Comparison of ENCODE assay signal across 19 cellular contexts in genomic region chr5:34692781-34693180, GRCh38. TPM values are rescaled to one million over a fixed set of nuclear protein-coding genes. Genes with fewer than 3 reads are reported as not detected.
"Had no signal": no experiment of that assay in that cellular context is flagged by ENCODE, and none has a peak within 500 bp of the region (broad histone marks: within the 10 kb centered on the region; RNA-seq: fewer than 3 reads in every experiment).

No MANE protein-coding gene starts in this region.

- H3K9me3 Mint-ChIP-seq: activated CD4-positive, alpha-beta memory T cell treated with anti-CD3 and anti-CD28 coated beads, Interleukin-2, amount 10 ng/mL, durations not matched to agents 7 days and 5 days; activated T-cell treated with anti-CD3 and anti-CD28 coated beads, Interleukin-2, amount 50 U/mL, for 4 hours; memory B cell; naive thymus-derived CD8-positive, alpha-beta T cell; stimulated activated naive CD8-positive, alpha-beta T cell treated with anti-CD3 and anti-CD28 coated beads, Interleukin-15, Interleukin-2, amounts not matched to agents 100 ng/mL and 50 ng/mL, for 24 hours had no signal

- H3K27ac Mint-ChIP-seq: activated CD4-positive, alpha-beta memory T cell treated with anti-CD3 and anti-CD28 coated beads, Interleukin-2, amount 10 ng/mL, durations not matched to agents 7 days and 5 days; activated CD4-positive, alpha-beta T cell treated with anti-CD3 and anti-CD28 coated beads for 36 hours; memory B cell; naive thymus-derived CD8-positive, alpha-beta T cell; progenitor cell of endocrine pancreas; stimulated activated naive CD8-positive, alpha-beta T cell treated with anti-CD3 and anti-CD28 coated beads, Interleukin-15, Interleukin-2, amounts not matched to agents 100 ng/mL and 50 ng/mL, for 24 hours had no signal

- H3K27ac ChIP-seq: colonic mucosa, SK-N-MC, VCaP had no signal

- H3K4me1 ChIP-seq: colonic mucosa, testis had no signal

- H3K36me3 ChIP-seq: colonic mucosa had no signal

- ATAC-seq: activated CD4-positive, alpha-beta T cell treated with anti-CD3 and anti-CD28 coated beads for 36 hours; activated T-cell treated with anti-CD3 and anti-CD28 coated beads, Interleukin-2, amount 50 U/mL, for 4 hours; left ventricle myocardium superior; naive thymus-derived CD8-positive, alpha-beta T cell; right cardiac atrium had no signal

- H3K4me3 Mint-ChIP-seq: activated CD4-positive, alpha-beta memory T cell treated with anti-CD3 and anti-CD28 coated beads, Interleukin-2, amount 10 ng/mL, durations not matched to agents 7 days and 5 days; activated CD4-positive, alpha-beta T cell treated with anti-CD3 and anti-CD28 coated beads for 36 hours; activated T-cell treated with anti-CD3 and anti-CD28 coated beads, Interleukin-2, amount 50 U/mL, for 4 hours; memory B cell; naive thymus-derived CD8-positive, alpha-beta T cell; stimulated activated naive CD8-positive, alpha-beta T cell treated with anti-CD3 and anti-CD28 coated beads, Interleukin-15, Interleukin-2, amounts not matched to agents 100 ng/mL and 50 ng/mL, for 24 hours had no signal

- H3K9me3 ChIP-seq: colonic mucosa, testis had no signal

- DNase-seq: activated CD4-positive, alpha-beta memory T cell treated with anti-CD3 and anti-CD28 coated beads, Interleukin-2, amount 10 ng/mL, durations not matched to agents 7 days and 5 days; activated CD4-positive, alpha-beta T cell treated with anti-CD3 and anti-CD28 coated beads for 36 hours; activated effector memory CD4-positive, alpha-beta T cell treated with Interleukin-2 at 50 U/mL for 16 hours; activated naive CD4-positive, alpha-beta T cell treated with anti-CD3 and anti-CD28 coated beads, Interleukin-2, amount 50 U/mL, for 16 hours; activated T-cell treated with anti-CD3 and anti-CD28 coated beads, Interleukin-2, amount 50 U/mL, for 4 hours; colonic mucosa; foreskin fibroblast; hippocampal formation; kidney; left ventricle myocardium superior; naive thymus-derived CD8-positive, alpha-beta T cell; right cardiac atrium; T-helper 1 cell; testis had no signal

- H3K36me3 Mint-ChIP-seq: memory B cell; naive thymus-derived CD8-positive, alpha-beta T cell had no signal

- H3K27me3 ChIP-seq: colonic mucosa, testis had no signal

- H3K4me3 ChIP-seq: colonic mucosa, SK-N-MC, testis had no signal

- H3K4me1 Mint-ChIP-seq: memory B cell had no signal

- H3K27me3 Mint-ChIP-seq: activated CD4-positive, alpha-beta memory T cell treated with anti-CD3 and anti-CD28 coated beads, Interleukin-2, amount 10 ng/mL, durations not matched to agents 7 days and 5 days; activated CD4-positive, alpha-beta T cell treated with anti-CD3 and anti-CD28 coated beads for 36 hours; memory B cell; progenitor cell of endocrine pancreas; stimulated activated naive CD8-positive, alpha-beta T cell treated with anti-CD3 and anti-CD28 coated beads, Interleukin-15, Interleukin-2, amounts not matched to agents 100 ng/mL and 50 ng/mL, for 24 hours had no signal

RNA-seq across cellular contexts. Expression of gene RAI14, which starts 36.7 kb away (rescaled TPM):
- total RNA-seq: naive thymus-derived CD8-positive, alpha-beta T cell had no signal
- polyA plus RNA-seq: naive thymus-derived CD8-positive, alpha-beta T cell had no signal
